8 cellular contexts compared by ENCODE assay signal in genomic region chr4:77618383-77619241, GRCh38. TPM values are rescaled to one million over a fixed set of nuclear protein-coding genes. Genes with fewer than 3 reads are reported as not detected.
A peak's percentile ranks its signal among the peaks of the same experiment; 100 is the strongest.
DNase-seq lines count a peak whose midpoint lies in the region; ATAC-seq and TF ChIP-seq lines count a peak whose summit lies in the region.

No MANE protein-coding gene starts in this region.

- DNase-seq in AG09319 (ENCODE audit: extremely low read depth, low read depth): peak; percentile 23
- DNase-seq in NCI-H2196 treated with DMSO at 0.1 percent for 48 hours (lab: John Stamatoyannopoulos, UW; ENCODE audit: unreplicated experiment): peak; percentile 45
- DNase-seq in activated B cell treated with CpG ODN at 0.5 μM for 24 hours: peak; percentile 19
- peak; percentile 81 to 84 for DNase-seq in cardiac fibroblast (ENCODE audit: low read depth in 2 of 2)
- DNase-seq in kidney glomerular epithelial cell (lab: John Stamatoyannopoulos, UW): peak; percentile 37
- peak; percentile 38 for DNase-seq in stimulated activated CD4-positive, alpha-beta T cell treated with anti-CD3 and anti-CD28 coated beads, Interleukin-4, amount 100 ng/mL, for 1 hour

- H3K27ac Mint-ChIP-seq in activated B cell treated with CpG ODN at 0.5 μM for 24 hours: no peak overlapping the region

- POLR2A ChIA-PET in activated B cell treated with CpG ODN at 0.5 μM for 24 hours (lab: Charles Lee): no interaction called here

- TF ChIP-seq CTCF in AG09319 (IDR thresholded peaks at IDR 0.05; ENCODE audit: low read depth, low read length) (peak; percentile 93), activated B cell treated with CpG ODN at 0.5 μM for 24 hours (IDR thresholded peaks at IDR 0.05) (peak; percentile 73), cardiac fibroblast (IDR thresholded peaks at IDR 0.05; ENCODE audit: low read depth, low read length) (peak; percentile 81)

- H3K9me3 Mint-ChIP-seq in activated B cell treated with CpG ODN at 0.5 μM for 24 hours: no peaks in the 10 kb centered on the region

- H3K27me3 Mint-ChIP-seq in activated B cell treated with CpG ODN at 0.5 μM for 24 hours: peaks cover 12% of the 10 kb centered on the region

- peaks cover 3% of the 10 kb centered on the region for H3K4me1 Mint-ChIP-seq in activated B cell treated with CpG ODN at 0.5 μM for 24 hours

- H3K36me3 Mint-ChIP-seq in activated B cell treated with CpG ODN at 0.5 μM for 24 hours (ENCODE audit: low read depth): no peaks in the 10 kb centered on the region

- CTCF ChIA-PET in activated B cell treated with CpG ODN at 0.5 μM for 24 hours (lab: Charles Lee): interaction anchor here (0.8 to 2.9 kb wide), 9 partner anchors 12 to 252 kb away, joined by 3 to 23 read pairs (median 5); no protein-coding TSS in a partner anchor

- intact Hi-C loops in activated B cell treated with CpG ODN at 0.5 μM for 24 hours (cut with micrococcal nuclease): loop anchor here (1.0 to 5.0 kb wide), 5 partner anchors 18 to 378 kb away; no protein-coding TSS in a partner anchor

- H3K4me3 Mint-ChIP-seq in activated B cell treated with CpG ODN at 0.5 μM for 24 hours: no peak overlapping the region

- H3K4me3 ChIP-seq in cardiac fibroblast (replicated peaks in 1 of 2; ENCODE audit: low read depth in 2 of 2, low read length in 2 of 2): no peak overlapping the region

- ATAC-seq in GM18907 (IDR thresholded peaks at IDR 0.05; ENCODE audit: unreplicated experiment) (peak; percentile 89), HG03103 (IDR thresholded peaks at IDR 0.05; ENCODE audit: low read depth, unreplicated experiment) (peak; percentile 86), activated B cell treated with CpG ODN at 0.5 μM for 24 hours (ENCODE audit: low read depth) (peak; percentile 81)

RNA-seq across cellular contexts. Expression of gene CXCL13, which starts 13.0 kb away (rescaled TPM):
- 0.44 TPM in 1 of 2 replicates, not detected in the other for total RNA-seq in activated B cell treated with CpG ODN at 0.5 μM for 24 hours

Comparison
In these comparisons a context has a peak if more than half of its experiments do, and no peak if none do; other contexts are left out.
1. DNase-seq: peak in every context shown above with its lines; median percentile 82 in cardiac fibroblast; 45 in NCI-H2196 treated with DMSO at 0.1 percent for 48 hours; 38 in stimulated activated CD4-positive, alpha-beta T cell treated with anti-CD3 and anti-CD28 coated beads, Interleukin-4, amount 100 ng/mL, for 1 hour; 37 in kidney glomerular epithelial cell; 23 in AG09319; 19 in activated B cell treated with CpG ODN at 0.5 μM for 24 hours.